Comparison of ENCODE assay signal across 19 cellular contexts in the genomic region with DNA sequence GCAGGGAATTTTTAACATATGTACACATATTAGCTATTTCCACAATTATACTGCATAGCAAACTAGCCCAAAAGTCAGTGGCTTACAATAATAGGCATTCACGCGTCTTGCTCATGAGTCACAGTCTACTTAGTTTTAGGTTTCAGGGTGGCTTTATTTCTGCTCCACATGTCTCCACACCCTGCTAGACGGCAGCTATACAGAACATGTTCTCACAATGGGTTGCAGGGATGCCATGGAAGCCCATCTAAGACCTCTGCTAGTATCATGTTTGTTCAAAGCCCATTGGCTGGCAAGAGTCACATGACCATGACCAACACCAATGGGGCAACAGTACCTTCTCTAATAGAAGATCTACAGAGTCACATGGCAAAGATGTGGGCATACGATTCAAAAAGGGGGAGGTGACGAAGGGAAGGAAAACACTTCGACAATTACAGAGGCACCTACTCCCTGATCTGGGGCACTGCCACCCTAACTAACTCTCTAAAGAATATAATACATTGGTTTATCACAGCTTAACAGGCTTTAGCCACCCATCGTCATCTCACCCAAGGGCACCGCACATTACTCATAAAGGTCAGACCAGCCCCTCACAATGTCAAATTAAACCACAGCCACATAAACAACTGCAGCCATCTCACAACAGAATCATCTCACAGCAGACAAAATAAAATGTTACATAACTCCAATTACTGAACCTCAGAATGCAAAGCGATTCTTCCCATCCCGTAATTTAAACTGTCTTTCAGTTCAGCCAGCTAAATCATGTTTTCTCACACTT.
A peak's percentile ranks its signal among the peaks of the same experiment; 100 is the strongest.
DNase-seq lines count a peak whose midpoint lies in the region; ATAC-seq, FAIRE-seq and TF ChIP-seq lines count a peak whose summit lies in the region.
"Had no signal": no experiment of that assay in that cellular context is flagged by ENCODE, and none has a peak within 500 bp of the region (broad histone marks: within the 10 kb centered on the region; RNA-seq: fewer than 3 reads in every experiment).

No MANE protein-coding gene starts in this region.

- H3K36me3 ChIP-seq in breast epithelium = no peaks in the 10 kb centered on the region
- H3K36me3 ChIP-seq: Peyer's patch, suprapubic skin had no signal

- CTCF ChIA-PET in MCF 10A (lab: Yijun Ruan, JAX) = interaction anchor here (1.2 kb wide), 1 partner anchor 75 kb away, joined by 4 read pairs; no protein-coding TSS in a partner anchor
- CTCF ChIA-PET in activated CD4-positive, alpha-beta memory T cell treated with anti-CD3 and anti-CD28 coated beads, Interleukin-2, amount 10 ng/mL, durations not matched to agents 7 days and 5 days (lab: Charles Lee) = no interaction called here

- H3K4me1 ChIP-seq in breast epithelium = no peaks in the 10 kb centered on the region
- H3K4me1 ChIP-seq: Peyer's patch, suprapubic skin had no signal

- intact Hi-C loops in MCF 10A (cut with micrococcal nuclease) = no loop called here
- intact Hi-C loops in breast epithelium (cut with DNase I; ENCODE audit: low total_unique reads) = no loop called here

- no peak for TF ChIP-seq CTCF in MCF 10A (IDR thresholded peaks at IDR 0.05; ENCODE audit: unreplicated experiment)
- no peak for TF ChIP-seq CTCF in breast epithelium (IDR thresholded peaks at IDR 0.05)
- no peak for TF ChIP-seq CTCF in astrocyte of the spinal cord (IDR thresholded peaks at IDR 0.05; ENCODE audit: low read depth, low read length)

- in situ Hi-C loops in astrocyte of the spinal cord (cut with HindIII; ENCODE audit: low sequenced_read_pairs) = no loop called here

- no peak for TF ChIP-seq POLR2A in breast epithelium (IDR thresholded peaks at IDR 0.05)

- peak; percentile 32 for FAIRE-seq in urothelium cell line (lab: Jason Lieb, UNC)
- FAIRE-seq: G401.6 had no signal

- no peaks in the 10 kb centered on the region for H3K27me3 ChIP-seq in breast epithelium
- H3K27me3 ChIP-seq: Peyer's patch, suprapubic skin had no signal

- BruUV-seq in MCF 10A (replicated peaks; lab: Mats Ljungman, UMichigan) = no TSS peak

- H3K4me3 Mint-ChIP-seq in MCF 10A (ENCODE audit: unreplicated experiment) = no peak overlapping the region
- no peak overlapping the region for H3K4me3 Mint-ChIP-seq in activated CD4-positive, alpha-beta memory T cell treated with anti-CD3 and anti-CD28 coated beads, Interleukin-2, amount 10 ng/mL, durations not matched to agents 7 days and 5 days
- H3K4me3 Mint-ChIP-seq: activated B cell treated with CpG ODN at 0.5 μM for 24 hours; activated naive CD8-positive, alpha-beta T cell; naive B cell had no signal

- H3K4me3 ChIP-seq in breast epithelium (no peak overlapping the region), astrocyte of the spinal cord (ENCODE audit: low read depth, low read length) (no peak overlapping the region)
- H3K4me3 ChIP-seq: Peyer's patch, suprapubic skin had no signal

- H3K4me1 Mint-ChIP-seq in MCF 10A (ENCODE audit: insufficient read depth, unreplicated experiment) = peaks cover 28% of the 10 kb centered on the region
- no peaks in the 10 kb centered on the region for H3K4me1 Mint-ChIP-seq in activated CD4-positive, alpha-beta memory T cell treated with anti-CD3 and anti-CD28 coated beads, Interleukin-2, amount 10 ng/mL, durations not matched to agents 7 days and 5 days
- H3K4me1 Mint-ChIP-seq: activated B cell treated with CpG ODN at 0.5 μM for 24 hours, naive B cell had no signal

- H3K27ac Mint-ChIP-seq in MCF 10A (ENCODE audit: low read depth, unreplicated experiment) = peak overlapping the region; percentile 21
- H3K27ac Mint-ChIP-seq in activated CD4-positive, alpha-beta memory T cell treated with anti-CD3 and anti-CD28 coated beads, Interleukin-2, amount 10 ng/mL, durations not matched to agents 7 days and 5 days = no peak overlapping the region
- H3K27ac Mint-ChIP-seq in activated naive CD4-positive, alpha-beta T cell treated with anti-CD3 and anti-CD28 coated beads, Interleukin-2, amount 50 U/mL, for 72 hours = no peak overlapping the region
- H3K27ac Mint-ChIP-seq: activated B cell treated with CpG ODN at 0.5 μM for 24 hours; activated naive CD8-positive, alpha-beta T cell; naive B cell had no signal

- ATAC-seq in activated naive CD4-positive, alpha-beta T cell treated with anti-CD3 and anti-CD28 coated beads, Interleukin-2, amount 50 U/mL, for 72 hours = no peak
- ATAC-seq: left lobe of liver had no signal

- H3K27me3 Mint-ChIP-seq in MCF 10A (ENCODE audit: insufficient read depth, unreplicated experiment) = no peaks in the 10 kb centered on the region
- H3K27me3 Mint-ChIP-seq in activated CD4-positive, alpha-beta memory T cell treated with anti-CD3 and anti-CD28 coated beads, Interleukin-2, amount 10 ng/mL, durations not matched to agents 7 days and 5 days = no peaks in the 10 kb centered on the region
- H3K27me3 Mint-ChIP-seq: naive B cell had no signal

- no peaks in the 10 kb centered on the region for H3K36me3 Mint-ChIP-seq in MCF 10A (ENCODE audit: insufficient read depth, unreplicated experiment)
- no peaks in the 10 kb centered on the region for H3K36me3 Mint-ChIP-seq in activated CD4-positive, alpha-beta memory T cell treated with anti-CD3 and anti-CD28 coated beads, Interleukin-2, amount 10 ng/mL, durations not matched to agents 7 days and 5 days (ENCODE audit: low read depth)
- no peaks in the 10 kb centered on the region for H3K36me3 Mint-ChIP-seq in activated naive CD4-positive, alpha-beta T cell treated with anti-CD3 and anti-CD28 coated beads, Interleukin-2, amount 50 U/mL, for 72 hours
- H3K36me3 Mint-ChIP-seq: activated naive CD8-positive, alpha-beta T cell; naive B cell had no signal

- POLR2A ChIA-PET in MCF 10A (lab: Yijun Ruan, JAX) = interaction anchor here (0.7 to 2.5 kb wide), 4 partner anchors 8 to 31 kb away, joined by 3 to 13 read pairs (median 4); no protein-coding TSS in a partner anchor
- POLR2A ChIA-PET in activated CD4-positive, alpha-beta memory T cell treated with anti-CD3 and anti-CD28 coated beads, Interleukin-2, amount 10 ng/mL, durations not matched to agents 7 days and 5 days (lab: Charles Lee) = no interaction called here

- no peaks in the 10 kb centered on the region for H3K9me3 Mint-ChIP-seq in MCF 10A (ENCODE audit: unreplicated experiment)
- peaks cover 4% of the 10 kb centered on the region for H3K9me3 Mint-ChIP-seq in activated CD4-positive, alpha-beta memory T cell treated with anti-CD3 and anti-CD28 coated beads, Interleukin-2, amount 10 ng/mL, durations not matched to agents 7 days and 5 days
- H3K9me3 Mint-ChIP-seq in activated naive CD4-positive, alpha-beta T cell treated with anti-CD3 and anti-CD28 coated beads, Interleukin-2, amount 50 U/mL, for 72 hours = peaks cover 0 to 7% of the 10 kb centered on the region in 2 donors
- H3K9me3 Mint-ChIP-seq: activated B cell treated with CpG ODN at 0.5 μM for 24 hours had no signal

- no peaks in the 10 kb centered on the region for H3K9me3 ChIP-seq in breast epithelium
- H3K9me3 ChIP-seq: Peyer's patch, suprapubic skin had no signal

- H3K27ac ChIP-seq in breast epithelium = no peak overlapping the region
- H3K27ac ChIP-seq: Peyer's patch, suprapubic skin had no signal

- DNase-seq in MCF 10A (ENCODE audit: unreplicated experiment) (peak; percentile 77), breast epithelium (ENCODE audit: low spot score in 2 of 2) (no peak), astrocyte of the spinal cord (ENCODE audit: low read depth, low spot score) (peak; percentile 86), iPS-NIHi11 (ENCODE audit: low spot score) (peak; percentile 25), urothelium cell line (ENCODE audit: low spot score) (peak; percentile 23), UCSD-AML1 (lab: John Stamatoyannopoulos, UW; ENCODE audit: unreplicated experiment) (no peak)
- no peak for DNase-seq in activated CD4-positive, alpha-beta memory T cell treated with anti-CD3 and anti-CD28 coated beads, Interleukin-2, amount 10 ng/mL, durations not matched to agents 7 days and 5 days
- DNase-seq in activated naive CD4-positive, alpha-beta T cell treated with anti-CD3 and anti-CD28 coated beads, Interleukin-2, amount 50 U/mL, for 72 hours (ENCODE audit: low spot score in 2 of 2) = no peak
- DNase-seq: 8988T; activated B cell treated with CpG ODN at 0.5 μM for 24 hours; naive B cell; NCI-H2029 treated with DMSO at 0.1 percent for 48 hours; NCI-H526; Peyer's patch; stimulated activated CD4-positive, alpha-beta T cell treated with anti-CD3 and anti-CD28 coated beads, Interleukin-1b, Interleukin-23, amount 100 ng/mL, for 48 hours had no signal

Comparison
In these comparisons a context has a peak if more than half of its experiments do, and no peak if none do; other contexts are left out.
1. DNase-seq: peak in MCF 10A (single experiment), astrocyte of the spinal cord (single experiment), iPS-NIHi11 (single experiment) and urothelium cell line (single experiment); none in breast epithelium (0 of 2), activated CD4-positive, alpha-beta memory T cell treated with anti-CD3 and anti-CD28 coated beads, Interleukin-2, amount 10 ng/mL, durations not matched to agents 7 days and 5 days (single experiment), UCSD-AML1 (single experiment) and activated naive CD4-positive, alpha-beta T cell treated with anti-CD3 and anti-CD28 coated beads, Interleukin-2, amount 50 U/mL, for 72 hours (0 of 2).